In the genomic region with DNA sequence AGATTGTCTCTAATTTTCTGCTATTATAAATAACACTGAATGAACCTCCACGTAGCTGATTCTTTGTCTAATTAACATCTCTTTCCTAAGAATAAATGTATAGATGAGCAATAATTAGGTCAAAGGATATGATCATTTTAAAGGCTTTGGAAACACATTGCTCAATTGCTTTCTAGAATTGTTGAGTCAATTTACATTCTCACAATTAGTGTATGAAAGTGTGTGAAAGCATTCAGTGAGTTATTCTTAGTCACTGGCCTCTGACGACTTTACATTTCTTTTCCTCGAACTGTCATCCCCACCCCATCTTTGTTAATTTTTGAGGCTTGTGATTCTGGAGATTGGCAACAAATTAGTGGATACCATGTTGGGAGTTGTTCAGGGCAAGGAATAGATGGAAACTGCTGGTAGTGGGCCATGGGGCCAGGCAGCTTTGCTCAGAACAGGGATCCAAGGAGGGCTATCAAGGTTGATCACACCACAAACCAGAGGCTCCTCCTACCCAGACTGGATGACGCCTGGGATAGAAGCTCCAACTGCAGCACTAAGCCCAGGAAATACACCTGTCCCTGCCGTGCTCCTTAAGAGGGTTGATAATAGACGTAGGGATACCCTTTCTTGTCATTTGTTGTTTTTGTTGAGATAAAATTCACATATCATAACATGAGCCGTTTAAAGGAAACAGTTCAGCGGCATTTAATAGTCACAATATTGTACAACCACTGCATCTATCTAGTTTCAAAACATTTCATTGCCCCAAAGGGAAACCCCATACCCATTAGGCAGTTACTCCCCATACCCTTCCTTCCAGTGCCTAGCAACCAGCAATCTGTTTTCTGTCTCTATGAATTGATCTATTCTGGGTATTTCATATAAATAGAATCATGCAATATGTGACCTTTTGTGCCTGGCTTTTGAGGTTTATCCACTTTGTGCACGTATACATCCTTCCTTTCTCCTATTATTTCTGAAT, we compare ENCODE assay signal across 16 cellular contexts. TPM values are rescaled to one million over a fixed set of nuclear protein-coding genes. Genes with fewer than 3 reads are reported as not detected.
DNase-seq lines count a peak whose midpoint lies in the region; ATAC-seq and TF ChIP-seq lines count a peak whose summit lies in the region.
"Had no signal": no experiment of that assay in that cellular context is flagged by ENCODE, and none has a peak within 500 bp of the region (broad histone marks: within the 10 kb centered on the region; RNA-seq: fewer than 3 reads in every experiment).

No MANE protein-coding gene starts in this region.

- no peaks in the 10 kb centered on the region for H3K27me3 ChIP-seq in thyroid gland

- no peak overlapping the region; the same call in 1 of the 2 replicates for H3K4me3 ChIP-seq in GM12865 (ENCODE audit: low read depth, low read length)
- H3K4me3 ChIP-seq in thyroid gland (replicated peaks in 1 of 3), result no peak overlapping the region

- H3K27ac ChIP-seq in thyroid gland, result no peak overlapping the region

- H3K4me1 Mint-ChIP-seq in activated CD4-positive, alpha-beta memory T cell treated with anti-CD3 and anti-CD28 coated beads for 36 hours (ENCODE audit: low read depth), result peaks cover 20% of the 10 kb centered on the region
- H3K4me1 Mint-ChIP-seq: central memory CD8-positive, alpha-beta T cell had no signal

- H3K27me3 Mint-ChIP-seq in activated CD4-positive, alpha-beta memory T cell treated with anti-CD3 and anti-CD28 coated beads for 36 hours, result peaks cover 5% of the 10 kb centered on the region
- H3K27me3 Mint-ChIP-seq: central memory CD8-positive, alpha-beta T cell had no signal

- POLR2A ChIA-PET in activated CD4-positive, alpha-beta memory T cell treated with anti-CD3 and anti-CD28 coated beads for 36 hours (lab: Charles Lee), result interaction anchor here (1.4 kb wide), 1 partner anchor 115 kb away, joined by 3 read pairs; no protein-coding TSS in a partner anchor

- TF ChIP-seq CTCF in GM12865 (IDR thresholded peaks at IDR 0.05; ENCODE audit: insufficient read depth, low read depth, low read length, missing control alignments), result no peak
- no peak for TF ChIP-seq CTCF in omental fat pad (IDR thresholded peaks at IDR 0.05)
- TF ChIP-seq CTCF in thyroid gland (IDR thresholded peaks at IDR 0.05), result no peak

- no peaks in the 10 kb centered on the region for H3K36me3 Mint-ChIP-seq in activated CD4-positive, alpha-beta memory T cell treated with anti-CD3 and anti-CD28 coated beads for 36 hours
- H3K36me3 Mint-ChIP-seq: CD8-positive, alpha-beta T cell had no signal

- intact Hi-C loops in activated CD4-positive, alpha-beta memory T cell treated with anti-CD3 and anti-CD28 coated beads for 36 hours (cut with micrococcal nuclease), result loop anchor here (1.0 to 10.0 kb wide), 11 partner anchors 10 to 1757 kb away; partner anchors contain the start of genes EIF1B, ENTPD3, TRAK1 and ZNF621
- intact Hi-C loops in thyroid gland (cut with DNase I), result no loop called here

- peak overlapping the region; percentile 12 for H3K4me3 Mint-ChIP-seq in activated CD4-positive, alpha-beta memory T cell treated with anti-CD3 and anti-CD28 coated beads for 36 hours
- H3K4me3 Mint-ChIP-seq: CD8-positive, alpha-beta T cell; central memory CD8-positive, alpha-beta T cell; T-helper 1 cell treated with Interleukin-12 subunit alpha and Interleukin-12 subunit beta and Interleukin-4 antibody, amounts not matched to agents 30 μg/mL and 1 μg/mL, for 36 hours had no signal

- no peaks in the 10 kb centered on the region for H3K9me3 ChIP-seq in thyroid gland

- peak; percentile 62 for DNase-seq in GM12865 (ENCODE audit: low read depth)
- DNase-seq in activated CD4-positive, alpha-beta memory T cell treated with anti-CD3 and anti-CD28 coated beads for 36 hours, result peak; percentile 40
- DNase-seq in omental fat pad (ENCODE audit: low spot score), result no peak
- DNase-seq in NCI-H2227 (lab: John Stamatoyannopoulos, UW; ENCODE audit: unreplicated experiment), result no peak
- no peak for DNase-seq in AG20443 (ENCODE audit: low spot score)
- DNase-seq in thyroid gland, result no peak
- DNase-seq: CD8-positive, alpha-beta T cell; NCI-H146; nucleus accumbens; stimulated activated naive CD4-positive, alpha-beta T cell treated with Interleukin-2 at 50 U/mL for 16 hours had no signal

- CTCF ChIA-PET in activated CD4-positive, alpha-beta memory T cell treated with anti-CD3 and anti-CD28 coated beads for 36 hours (lab: Charles Lee), result interaction anchor here (1.5 to 2.3 kb wide), 2 partner anchors 11 to 146 kb away, joined by 4 to 6 read pairs; no protein-coding TSS in a partner anchor

- WGBS in thyroid gland, 2 donors, result 84 to 85% methylated on average over 9 of the region's 9 CpGs

- H3K27ac Mint-ChIP-seq in activated CD4-positive, alpha-beta memory T cell treated with anti-CD3 and anti-CD28 coated beads for 36 hours, result peak overlapping the region; percentile 68
- H3K27ac Mint-ChIP-seq: CD8-positive, alpha-beta T cell; T-helper 1 cell treated with Interleukin-12 subunit alpha and Interleukin-12 subunit beta and Interleukin-4 antibody, amounts not matched to agents 30 μg/mL and 1 μg/mL, for 36 hours had no signal

- no peaks in the 10 kb centered on the region for H3K9me3 Mint-ChIP-seq in activated CD4-positive, alpha-beta memory T cell treated with anti-CD3 and anti-CD28 coated beads for 36 hours
- H3K9me3 Mint-ChIP-seq: CD8-positive, alpha-beta T cell; central memory CD8-positive, alpha-beta T cell; T-helper 1 cell treated with Interleukin-12 subunit alpha and Interleukin-12 subunit beta and Interleukin-4 antibody, amounts not matched to agents 30 μg/mL and 1 μg/mL, for 36 hours had no signal

- no peak for TF ChIP-seq POLR2A in thyroid gland (IDR thresholded peaks at IDR 0.05)

- ATAC-seq in GM18868 (IDR thresholded peaks at IDR 0.05; ENCODE audit: unreplicated experiment) (peak; percentile 85), HG02870 (IDR thresholded peaks at IDR 0.05; ENCODE audit: unreplicated experiment) (peak; percentile 89), omental fat pad (ENCODE audit: low FRiP score) (no peak)
- ATAC-seq: CD8-positive, alpha-beta T cell; HCT116; left lobe of liver had no signal

- H3K36me3 ChIP-seq in thyroid gland, result no peaks in the 10 kb centered on the region

- no peaks in the 10 kb centered on the region for H3K4me1 ChIP-seq in thyroid gland

RNA-seq across cellular contexts. Expression of gene EIF1B, which starts 27.9 kb away (rescaled TPM):
- total RNA-seq in activated CD4-positive, alpha-beta memory T cell treated with anti-CD3 and anti-CD28 coated beads for 36 hours, result 10 to 100 TPM; 48.6 to 51.0 TPM
- total RNA-seq in omental fat pad (10 to 100 TPM; 27.4 to 45.6 (median 38.1) TPM), thyroid gland (10 to 100 TPM; 20.9 to 46.1 (median 24.1) TPM)

RNA-seq across cellular contexts. Expression of gene ENTPD3, which starts 49.6 kb away (rescaled TPM):
- not detected for total RNA-seq in activated CD4-positive, alpha-beta memory T cell treated with anti-CD3 and anti-CD28 coated beads for 36 hours
- 1 to 10 TPM in 3 of 4 donors, under 1 TPM in 1; 0.84 to 6.0 (median 1.6) TPM for total RNA-seq in omental fat pad
- 1 to 10 TPM; 2.1 to 5.7 (median 4.9) TPM for total RNA-seq in thyroid gland
- total RNA-seq: CD8-positive, alpha-beta T cell; left lobe of liver had no signal

Comparison
In these comparisons a context has a peak if more than half of its experiments do, and no peak if none do; other contexts are left out.
1. DNase-seq: peak in GM12865 (single experiment) and activated CD4-positive, alpha-beta memory T cell treated with anti-CD3 and anti-CD28 coated beads for 36 hours (single experiment); none in omental fat pad (single experiment), NCI-H2227 (single experiment), AG20443 (single experiment) and thyroid gland (0 of 2).